In genomic region chr19:35347930-35348298, GRCh38 we compare ENCODE assay signal across 1 cellular context.
TF ChIP-seq lines count a peak whose summit lies in the region.

No MANE protein-coding gene starts in this region.

TF ChIP-seq in GM12878, 131 proteins besides CTCF, POLR2A, EP300 and RAD21:
- no peak for TF ChIP-seq ESRRA (IDR thresholded peaks at IDR 0.05; ENCODE audit: low read length)
- no peak for TF ChIP-seq NR2C2 (IDR thresholded peaks at IDR 0.05; ENCODE audit: borderline replicate concordance, control insufficient read depth, insufficient read length, low read depth)
- no peak for TF ChIP-seq SMAD5 (IDR thresholded peaks at IDR 0.05; ENCODE audit: low read depth)
- 0 out of 2 replicates have a peak, but pooled peaks have one; percentile 2 for TF ChIP-seq NBN (IDR thresholded peaks at IDR 0.05)
- TF ChIP-seq, protein P1, sequence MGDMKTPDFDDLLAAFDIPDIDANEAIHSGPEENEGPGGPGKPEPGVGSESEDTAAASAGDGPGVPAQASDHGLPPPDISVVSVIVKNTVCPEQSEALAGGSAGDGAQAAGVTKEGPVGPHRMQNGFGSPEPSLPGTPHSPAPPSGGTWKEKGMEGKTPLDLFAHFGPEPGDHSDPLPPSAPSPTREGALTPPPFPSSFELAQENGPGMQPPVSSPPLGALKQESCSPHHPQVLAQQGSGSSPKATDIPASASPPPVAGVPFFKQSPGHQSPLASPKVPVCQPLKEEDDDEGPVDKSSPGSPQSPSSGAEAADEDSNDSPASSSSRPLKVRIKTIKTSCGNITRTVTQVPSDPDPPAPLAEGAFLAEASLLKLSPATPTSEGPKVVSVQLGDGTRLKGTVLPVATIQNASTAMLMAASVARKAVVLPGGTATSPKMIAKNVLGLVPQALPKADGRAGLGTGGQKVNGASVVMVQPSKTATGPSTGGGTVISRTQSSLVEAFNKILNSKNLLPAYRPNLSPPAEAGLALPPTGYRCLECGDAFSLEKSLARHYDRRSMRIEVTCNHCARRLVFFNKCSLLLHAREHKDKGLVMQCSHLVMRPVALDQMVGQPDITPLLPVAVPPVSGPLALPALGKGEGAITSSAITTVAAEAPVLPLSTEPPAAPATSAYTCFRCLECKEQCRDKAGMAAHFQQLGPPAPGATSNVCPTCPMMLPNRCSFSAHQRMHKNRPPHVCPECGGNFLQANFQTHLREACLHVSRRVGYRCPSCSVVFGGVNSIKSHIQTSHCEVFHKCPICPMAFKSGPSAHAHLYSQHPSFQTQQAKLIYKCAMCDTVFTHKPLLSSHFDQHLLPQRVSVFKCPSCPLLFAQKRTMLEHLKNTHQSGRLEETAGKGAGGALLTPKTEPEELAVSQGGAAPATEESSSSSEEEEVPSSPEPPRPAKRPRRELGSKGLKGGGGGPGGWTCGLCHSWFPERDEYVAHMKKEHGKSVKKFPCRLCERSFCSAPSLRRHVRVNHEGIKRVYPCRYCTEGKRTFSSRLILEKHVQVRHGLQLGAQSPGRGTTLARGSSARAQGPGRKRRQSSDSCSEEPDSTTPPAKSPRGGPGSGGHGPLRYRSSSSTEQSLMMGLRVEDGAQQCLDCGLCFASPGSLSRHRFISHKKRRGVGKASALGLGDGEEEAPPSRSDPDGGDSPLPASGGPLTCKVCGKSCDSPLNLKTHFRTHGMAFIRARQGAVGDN (IDR thresholded peaks at IDR 0.05), result peak; percentile 33
- TF ChIP-seq, protein P2, sequence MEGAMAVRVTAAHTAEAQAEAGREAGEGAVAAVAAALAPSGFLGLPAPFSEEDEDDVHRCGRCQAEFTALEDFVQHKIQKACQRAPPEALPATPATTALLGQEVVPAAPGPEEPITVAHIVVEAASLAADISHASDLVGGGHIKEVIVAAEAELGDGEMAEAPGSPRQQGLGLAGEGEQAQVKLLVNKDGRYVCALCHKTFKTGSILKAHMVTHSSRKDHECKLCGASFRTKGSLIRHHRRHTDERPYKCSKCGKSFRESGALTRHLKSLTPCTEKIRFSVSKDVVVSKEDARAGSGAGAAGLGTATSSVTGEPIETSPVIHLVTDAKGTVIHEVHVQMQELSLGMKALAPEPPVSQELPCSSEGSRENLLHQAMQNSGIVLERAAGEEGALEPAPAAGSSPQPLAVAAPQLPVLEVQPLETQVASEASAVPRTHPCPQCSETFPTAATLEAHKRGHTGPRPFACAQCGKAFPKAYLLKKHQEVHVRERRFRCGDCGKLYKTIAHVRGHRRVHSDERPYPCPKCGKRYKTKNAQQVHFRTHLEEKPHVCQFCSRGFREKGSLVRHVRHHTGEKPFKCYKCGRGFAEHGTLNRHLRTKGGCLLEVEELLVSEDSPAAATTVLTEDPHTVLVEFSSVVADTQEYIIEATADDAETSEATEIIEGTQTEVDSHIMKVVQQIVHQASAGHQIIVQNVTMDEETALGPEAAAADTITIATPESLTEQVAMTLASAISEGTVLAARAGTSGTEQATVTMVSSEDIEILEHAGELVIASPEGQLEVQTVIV (IDR thresholded peaks at IDR 0.05; ENCODE audit: borderline replicate concordance, partially characterized antibody), result no peak
- TF ChIP-seq SREBF2 (IDR thresholded peaks at IDR 0.05; ENCODE audit: low read length), result no peak
- TF ChIP-seq, protein P3, sequence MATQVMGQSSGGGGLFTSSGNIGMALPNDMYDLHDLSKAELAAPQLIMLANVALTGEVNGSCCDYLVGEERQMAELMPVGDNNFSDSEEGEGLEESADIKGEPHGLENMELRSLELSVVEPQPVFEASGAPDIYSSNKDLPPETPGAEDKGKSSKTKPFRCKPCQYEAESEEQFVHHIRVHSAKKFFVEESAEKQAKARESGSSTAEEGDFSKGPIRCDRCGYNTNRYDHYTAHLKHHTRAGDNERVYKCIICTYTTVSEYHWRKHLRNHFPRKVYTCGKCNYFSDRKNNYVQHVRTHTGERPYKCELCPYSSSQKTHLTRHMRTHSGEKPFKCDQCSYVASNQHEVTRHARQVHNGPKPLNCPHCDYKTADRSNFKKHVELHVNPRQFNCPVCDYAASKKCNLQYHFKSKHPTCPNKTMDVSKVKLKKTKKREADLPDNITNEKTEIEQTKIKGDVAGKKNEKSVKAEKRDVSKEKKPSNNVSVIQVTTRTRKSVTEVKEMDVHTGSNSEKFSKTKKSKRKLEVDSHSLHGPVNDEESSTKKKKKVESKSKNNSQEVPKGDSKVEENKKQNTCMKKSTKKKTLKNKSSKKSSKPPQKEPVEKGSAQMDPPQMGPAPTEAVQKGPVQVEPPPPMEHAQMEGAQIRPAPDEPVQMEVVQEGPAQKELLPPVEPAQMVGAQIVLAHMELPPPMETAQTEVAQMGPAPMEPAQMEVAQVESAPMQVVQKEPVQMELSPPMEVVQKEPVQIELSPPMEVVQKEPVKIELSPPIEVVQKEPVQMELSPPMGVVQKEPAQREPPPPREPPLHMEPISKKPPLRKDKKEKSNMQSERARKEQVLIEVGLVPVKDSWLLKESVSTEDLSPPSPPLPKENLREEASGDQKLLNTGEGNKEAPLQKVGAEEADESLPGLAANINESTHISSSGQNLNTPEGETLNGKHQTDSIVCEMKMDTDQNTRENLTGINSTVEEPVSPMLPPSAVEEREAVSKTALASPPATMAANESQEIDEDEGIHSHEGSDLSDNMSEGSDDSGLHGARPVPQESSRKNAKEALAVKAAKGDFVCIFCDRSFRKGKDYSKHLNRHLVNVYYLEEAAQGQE (IDR thresholded peaks at IDR 0.05; ENCODE audit: low read depth, low read length), result no peak
- TF ChIP-seq, protein P4, sequence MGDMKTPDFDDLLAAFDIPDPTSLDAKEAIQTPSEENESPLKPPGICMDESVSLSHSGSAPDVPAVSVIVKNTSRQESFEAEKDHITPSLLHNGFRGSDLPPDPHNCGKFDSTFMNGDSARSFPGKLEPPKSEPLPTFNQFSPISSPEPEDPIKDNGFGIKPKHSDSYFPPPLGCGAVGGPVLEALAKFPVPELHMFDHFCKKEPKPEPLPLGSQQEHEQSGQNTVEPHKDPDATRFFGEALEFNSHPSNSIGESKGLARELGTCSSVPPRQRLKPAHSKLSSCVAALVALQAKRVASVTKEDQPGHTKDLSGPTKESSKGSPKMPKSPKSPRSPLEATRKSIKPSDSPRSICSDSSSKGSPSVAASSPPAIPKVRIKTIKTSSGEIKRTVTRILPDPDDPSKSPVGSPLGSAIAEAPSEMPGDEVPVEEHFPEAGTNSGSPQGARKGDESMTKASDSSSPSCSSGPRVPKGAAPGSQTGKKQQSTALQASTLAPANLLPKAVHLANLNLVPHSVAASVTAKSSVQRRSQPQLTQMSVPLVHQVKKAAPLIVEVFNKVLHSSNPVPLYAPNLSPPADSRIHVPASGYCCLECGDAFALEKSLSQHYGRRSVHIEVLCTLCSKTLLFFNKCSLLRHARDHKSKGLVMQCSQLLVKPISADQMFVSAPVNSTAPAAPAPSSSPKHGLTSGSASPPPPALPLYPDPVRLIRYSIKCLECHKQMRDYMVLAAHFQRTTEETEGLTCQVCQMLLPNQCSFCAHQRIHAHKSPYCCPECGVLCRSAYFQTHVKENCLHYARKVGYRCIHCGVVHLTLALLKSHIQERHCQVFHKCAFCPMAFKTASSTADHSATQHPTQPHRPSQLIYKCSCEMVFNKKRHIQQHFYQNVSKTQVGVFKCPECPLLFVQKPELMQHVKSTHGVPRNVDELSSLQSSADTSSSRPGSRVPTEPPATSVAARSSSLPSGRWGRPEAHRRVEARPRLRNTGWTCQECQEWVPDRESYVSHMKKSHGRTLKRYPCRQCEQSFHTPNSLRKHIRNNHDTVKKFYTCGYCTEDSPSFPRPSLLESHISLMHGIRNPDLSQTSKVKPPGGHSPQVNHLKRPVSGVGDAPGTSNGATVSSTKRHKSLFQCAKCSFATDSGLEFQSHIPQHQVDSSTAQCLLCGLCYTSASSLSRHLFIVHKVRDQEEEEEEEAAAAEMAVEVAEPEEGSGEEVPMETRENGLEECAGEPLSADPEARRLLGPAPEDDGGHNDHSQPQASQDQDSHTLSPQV (IDR thresholded peaks at IDR 0.05), result peak; percentile 42
- no peak for TF ChIP-seq CBX5 (IDR thresholded peaks at IDR 0.05; ENCODE audit: low read depth)
- TF ChIP-seq TCF3 (IDR thresholded peaks at IDR 0.05; ENCODE audit: borderline replicate concordance, insufficient read depth, low read depth, low read length), result no peak
- 0 out of 2 replicates have a peak, but pooled peaks have one; percentile 69 for TF ChIP-seq MTA3 (IDR thresholded peaks at IDR 0.05; ENCODE audit: borderline replicate concordance, low read length)
- TF ChIP-seq MEF2A (IDR thresholded peaks at IDR 0.05; ENCODE audit: insufficient read depth, low read depth, low read length), result no peak
- TF ChIP-seq SREBF1 (IDR thresholded peaks at IDR 0.05; ENCODE audit: low read length), result no peak
- no peak for TF ChIP-seq RELB (IDR thresholded peaks at IDR 0.05; ENCODE audit: low read depth)
- TF ChIP-seq SMARCA5 (IDR thresholded peaks at IDR 0.05), result peak; percentile 56
- TF ChIP-seq TAF1 (IDR thresholded peaks at IDR 0.05; ENCODE audit: borderline replicate concordance, low read depth, low read length), result no peak
- TF ChIP-seq GABPA (IDR thresholded peaks at IDR 0.05; ENCODE audit: low read depth), result no peak
- peak; percentile 83; the same call in 1 of the 2 replicates for TF ChIP-seq POLR2AphosphoS2 (IDR thresholded peaks at IDR 0.05; ENCODE audit: low read depth, low read length)
- TF ChIP-seq, protein P5, sequence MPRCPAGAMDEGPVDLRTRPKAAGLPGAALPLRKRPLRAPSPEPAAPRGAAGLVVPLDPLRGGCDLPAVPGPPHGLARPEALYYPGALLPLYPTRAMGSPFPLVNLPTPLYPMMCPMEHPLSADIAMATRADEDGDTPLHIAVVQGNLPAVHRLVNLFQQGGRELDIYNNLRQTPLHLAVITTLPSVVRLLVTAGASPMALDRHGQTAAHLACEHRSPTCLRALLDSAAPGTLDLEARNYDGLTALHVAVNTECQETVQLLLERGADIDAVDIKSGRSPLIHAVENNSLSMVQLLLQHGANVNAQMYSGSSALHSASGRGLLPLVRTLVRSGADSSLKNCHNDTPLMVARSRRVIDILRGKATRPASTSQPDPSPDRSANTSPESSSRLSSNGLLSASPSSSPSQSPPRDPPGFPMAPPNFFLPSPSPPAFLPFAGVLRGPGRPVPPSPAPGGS (IDR thresholded peaks at IDR 0.05; ENCODE audit: borderline replicate concordance, insufficient read depth, low read depth, low read length, poor library complexity, severe bottlenecking), result peak; percentile 4
- TF ChIP-seq, protein P6, sequence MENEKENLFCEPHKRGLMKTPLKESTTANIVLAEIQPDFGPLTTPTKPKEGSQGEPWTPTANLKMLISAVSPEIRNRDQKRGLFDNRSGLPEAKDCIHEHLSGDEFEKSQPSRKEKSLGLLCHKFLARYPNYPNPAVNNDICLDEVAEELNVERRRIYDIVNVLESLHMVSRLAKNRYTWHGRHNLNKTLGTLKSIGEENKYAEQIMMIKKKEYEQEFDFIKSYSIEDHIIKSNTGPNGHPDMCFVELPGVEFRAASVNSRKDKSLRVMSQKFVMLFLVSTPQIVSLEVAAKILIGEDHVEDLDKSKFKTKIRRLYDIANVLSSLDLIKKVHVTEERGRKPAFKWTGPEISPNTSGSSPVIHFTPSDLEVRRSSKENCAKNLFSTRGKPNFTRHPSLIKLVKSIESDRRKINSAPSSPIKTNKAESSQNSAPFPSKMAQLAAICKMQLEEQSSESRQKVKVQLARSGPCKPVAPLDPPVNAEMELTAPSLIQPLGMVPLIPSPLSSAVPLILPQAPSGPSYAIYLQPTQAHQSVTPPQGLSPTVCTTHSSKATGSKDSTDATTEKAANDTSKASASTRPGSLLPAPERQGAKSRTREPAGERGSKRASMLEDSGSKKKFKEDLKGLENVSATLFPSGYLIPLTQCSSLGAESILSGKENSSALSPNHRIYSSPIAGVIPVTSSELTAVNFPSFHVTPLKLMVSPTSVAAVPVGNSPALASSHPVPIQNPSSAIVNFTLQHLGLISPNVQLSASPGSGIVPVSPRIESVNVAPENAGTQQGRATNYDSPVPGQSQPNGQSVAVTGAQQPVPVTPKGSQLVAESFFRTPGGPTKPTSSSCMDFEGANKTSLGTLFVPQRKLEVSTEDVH (IDR thresholded peaks at IDR 0.05; ENCODE audit: low read depth, partially characterized antibody), result peak; percentile 40
- TF ChIP-seq SUPT20H (IDR thresholded peaks at IDR 0.05; ENCODE audit: borderline replicate concordance, control insufficient read depth, low read depth, low read length), result no peak
- TF ChIP-seq CHD1 (IDR thresholded peaks at IDR 0.05; ENCODE audit: low read depth, low read length), result no peak
- peak; percentile 6; the same call in 1 of the 2 replicates for TF ChIP-seq ATF3 (IDR thresholded peaks at IDR 0.05; ENCODE audit: borderline replicate concordance, extremely low read depth, low read depth, low read length)
- TF ChIP-seq BHLHE40 (IDR thresholded peaks at IDR 0.05; ENCODE audit: borderline replicate concordance in 1 of 2, low read depth in 2 of 2, low read length in 1 of 2), result peak in 1 of 2 experiments; percentile 2; a peak in 1 of 4 replicates
- TF ChIP-seq, protein P7, sequence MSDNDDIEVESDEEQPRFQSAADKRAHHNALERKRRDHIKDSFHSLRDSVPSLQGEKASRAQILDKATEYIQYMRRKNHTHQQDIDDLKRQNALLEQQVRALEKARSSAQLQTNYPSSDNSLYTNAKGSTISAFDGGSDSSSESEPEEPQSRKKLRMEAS (IDR thresholded peaks at IDR 0.05; ENCODE audit: low read depth, low read length), result peak; percentile 62
- TF ChIP-seq POLR2AphosphoS5 (IDR thresholded peaks at IDR 0.05; ENCODE audit: low read length), result peak; percentile 21; the same call in 1 of the 2 replicates
- TF ChIP-seq YY1 (IDR thresholded peaks at IDR 0.05; ENCODE audit: low read depth, low read length), result no peak
- TF ChIP-seq TARDBP (IDR thresholded peaks at IDR 0.05; ENCODE audit: borderline replicate concordance), result 0 out of 2 replicates have a peak, but pooled peaks have one; percentile 4
